Comparison of ENCODE assay signal across 18 cellular contexts in the genomic region with DNA sequence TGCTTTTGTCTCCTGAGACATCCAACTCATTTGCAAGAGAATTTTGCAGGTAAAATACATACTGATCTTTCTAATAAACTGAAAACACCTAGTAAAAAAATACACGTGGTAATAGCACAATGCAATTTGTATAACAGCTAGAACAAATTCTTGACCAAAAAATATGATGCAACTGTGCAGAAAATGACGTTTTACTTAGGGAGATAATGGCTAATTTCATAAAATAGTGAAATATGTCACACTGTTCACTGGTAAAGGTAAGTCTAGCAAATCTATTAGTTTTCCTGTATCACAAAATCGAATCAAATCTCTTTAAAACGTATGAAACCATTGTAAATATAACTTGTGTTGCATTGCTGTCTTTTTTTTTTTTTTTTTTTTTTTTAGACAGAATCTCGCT.
DNase-seq lines count a peak whose midpoint lies in the region; ATAC-seq, FAIRE-seq and TF ChIP-seq lines count a peak whose summit lies in the region.
"Had no signal": no experiment of that assay in that cellular context is flagged by ENCODE, and none has a peak within 500 bp of the region (broad histone marks: within the 10 kb centered on the region; RNA-seq: fewer than 3 reads in every experiment).

No MANE protein-coding gene starts in this region.

- H3K9me2 ChIP-seq in Karpas-422 (replicated peaks; ENCODE audit: insufficient read depth, low read length) = no peaks in the 10 kb centered on the region

- ATAC-seq in K562 (no peak), HG03520 (IDR thresholded peaks at IDR 0.05; ENCODE audit: unreplicated experiment) (no peak)
- ATAC-seq: CD8-positive, alpha-beta T cell had no signal

- peak overlapping the region in 8 of 11 experiments; percentile 52 to 90 (median 78); a peak in 15 of 22 replicates for H3K4me2 ChIP-seq in BLaER1 treated with 17β-estradiol and CSF1 and Interleukin-3, amounts not matched to agents 10 nM and 100 nM
- H3K4me2 ChIP-seq in Karpas-422 (ENCODE audit: low read depth, low read length, poor library complexity, severe bottlenecking) (peak overlapping the region; percentile 41), K562 (ENCODE audit: insufficient read depth, low read length) (no peak overlapping the region)

- in situ Hi-C loops in K562 (cut with MboI) = no loop called here
- in situ Hi-C loops in brain microvascular endothelial cell (cut with HindIII; ENCODE audit: low pct_ligation_motif_present, low sequenced_read_pairs) = no loop called here

- TF ChIP-seq EP300 in K562 (IDR thresholded peaks at IDR 0.05; ENCODE audit: low read length) = no peak

- H3K4me3 ChIP-seq in BLaER1 treated with 17β-estradiol and CSF1 and Interleukin-3, amounts not matched to agents 10 nM and 100 nM = no peak overlapping the region
- H3K4me3 ChIP-seq in Karpas-422 (ENCODE audit: low read length) (no peak overlapping the region), K562 (no peak overlapping the region), brain microvascular endothelial cell (ENCODE audit: low read depth, low read length) (no peak overlapping the region)
- H3K4me3 ChIP-seq: HAP-1 had no signal

- H3K79me2 ChIP-seq in Karpas-422 (ENCODE audit: low read length) = no peaks in the 10 kb centered on the region
- H3K79me2 ChIP-seq in K562 (ENCODE audit: control insufficient read depth, insufficient read depth, low read length) = no peaks in the 10 kb centered on the region

- H3K27ac ChIP-seq in BLaER1 treated with 17β-estradiol and CSF1 and Interleukin-3, amounts not matched to agents 10 nM and 100 nM = peak overlapping the region in 1 of 11 experiments; percentile 39; a peak in 2 of 22 replicates
- H3K27ac ChIP-seq in Karpas-422 (ENCODE audit: low read length) (no peak overlapping the region), K562 (ENCODE audit: extremely low read depth, low read depth, low read length) (no peak overlapping the region), brain microvascular endothelial cell (no peak overlapping the region)

- no peak for TF ChIP-seq POLR2A in K562 (conservative IDR thresholded peaks at IDR 0.05)

- TF ChIP-seq CTCF in K562 (IDR thresholded peaks at IDR 0.05 in 2 of 3, conservative IDR thresholded peaks at IDR 0.05 in 1 of 3; ENCODE audit: insufficient read depth in 2 of 3, low read depth in 1 of 3, low read length in 3 of 3) (no peak), brain microvascular endothelial cell (IDR thresholded peaks at IDR 0.05; ENCODE audit: low read depth, low read length, missing control alignments) (no peak), GM10248 (IDR thresholded peaks at IDR 0.05; ENCODE audit: control extremely low read depth, extremely low read depth, low read depth, missing control alignments) (no peak)

- no peaks in the 10 kb centered on the region for H3K9me3 ChIP-seq in BLaER1 treated with 17β-estradiol and CSF1 and Interleukin-3, amounts not matched to agents 10 nM and 100 nM (replicated peaks in 1 of 11)
- no peaks in the 10 kb centered on the region for H3K9me3 ChIP-seq in Karpas-422 (ENCODE audit: low read length)
- no peaks in the 10 kb centered on the region for H3K9me3 ChIP-seq in K562 (replicated peaks; ENCODE audit: control insufficient read depth, insufficient read depth, low read depth, low read length)
- H3K9me3 ChIP-seq: Caco-2, HAP-1 had no signal

- WGBS in K562 (ENCODE audit: insufficient coverage, low coverage, missing lambda C conversion rate) = under 1% methylated on average over 5 of the region's 5 CpGs

- CTCF ChIA-PET in K562 (lab: Yijun Ruan, JAX; ENCODE audit: low intra/inter-chr PET ratio) (interaction anchor here (1.3 kb wide), 1 partner anchor 10 kb away, joined by 4 read pairs; no protein-coding TSS in a partner anchor), GM10248 (lab: Yijun Ruan, JAX) (interaction anchor here (1.3 to 1.6 kb wide), 3 partner anchors 9 to 34 kb away, joined by 3 to 5 read pairs (median 4); no protein-coding TSS in a partner anchor)

- H3K36me3 ChIP-seq in BLaER1 treated with 17β-estradiol and CSF1 and Interleukin-3, amounts not matched to agents 10 nM and 100 nM = no peaks in the 10 kb centered on the region
- H3K36me3 ChIP-seq in Karpas-422 (ENCODE audit: insufficient read depth, low read length) = no peaks in the 10 kb centered on the region
- H3K36me3 ChIP-seq in K562 (ENCODE audit: control insufficient read depth, insufficient read depth, low read length) = no peaks in the 10 kb centered on the region
- H3K36me3 ChIP-seq in brain microvascular endothelial cell (replicated peaks) = no peaks in the 10 kb centered on the region
- H3K36me3 ChIP-seq: HAP-1 had no signal

- no peak for TF ChIP-seq RAD21 in K562 (CRISPR knock-in tag; conservative IDR thresholded peaks at IDR 0.05 in 1 of 2, IDR thresholded peaks at IDR 0.05 in 1 of 2)

- H3K9me1 ChIP-seq in K562 (ENCODE audit: control insufficient read depth, insufficient read depth, low read length) = no peaks in the 10 kb centered on the region

- DNase-seq in Karpas-422 (no peak), K562 (ENCODE audit: extremely low read depth in 1 of 4, low spot score in 3 of 4) (no peak), brain microvascular endothelial cell (no peak), GM10248 (ENCODE audit: extremely low spot score) (no peak)
- DNase-seq: C1 segment of cervical spinal cord; Caco-2; CD8-positive, alpha-beta T cell; DMS153; DND-41; EL; GDM1; GOT3; HFFc6 had no signal

- H2AFZ ChIP-seq in Karpas-422 (ENCODE audit: low read length) (no peak overlapping the region), K562 (ENCODE audit: low read depth, low read length) (no peak overlapping the region)

- no peak overlapping the region for H3K9ac ChIP-seq in BLaER1 treated with 17β-estradiol and CSF1 and Interleukin-3, amounts not matched to agents 10 nM and 100 nM
- H3K9ac ChIP-seq in Karpas-422 (ENCODE audit: low read length) = peak overlapping the region; percentile 24; the same call in 1 of the 2 replicates
- H3K9ac ChIP-seq in K562 (ENCODE audit: insufficient read depth in 1 of 2, low read depth in 2 of 2, low read length in 2 of 2) = no peak overlapping the region

- POLR2A ChIA-PET in K562 (lab: Yijun Ruan, JAX) (interaction anchor here (1.4 to 2.3 kb wide), 4 partner anchors 15 to 30 kb away, joined by 3 to 9 read pairs (median 6); no protein-coding TSS in a partner anchor), GM10248 (lab: Yijun Ruan, JAX) (no interaction called here)

- no peak for FAIRE-seq in K562 (lab: Jason Lieb, UNC)
- FAIRE-seq: GM18507, H54 had no signal

- H3K4me1 ChIP-seq in BLaER1 treated with 17β-estradiol and CSF1 and Interleukin-3, amounts not matched to agents 10 nM and 100 nM = peaks cover 18 to 100% (median 83%) of the 10 kb centered on the region in 10 experiments
- H3K4me1 ChIP-seq in Karpas-422 (ENCODE audit: low read length) (peaks cover 71% of the 10 kb centered on the region), K562 (replicated peaks in 1 of 2; ENCODE audit: control insufficient read depth in 2 of 2, insufficient read depth in 2 of 2, low read length in 2 of 2) (no peaks in the 10 kb centered on the region)
- H3K4me1 ChIP-seq: Caco-2, HAP-1 had no signal

- H3K27me3 ChIP-seq in BLaER1 treated with 17β-estradiol and CSF1 and Interleukin-3, amounts not matched to agents 10 nM and 100 nM = no peaks in the 10 kb centered on the region
- H3K27me3 ChIP-seq in Karpas-422 (ENCODE audit: low read length) = no peaks in the 10 kb centered on the region
- peaks cover 2 to 42% of the 10 kb centered on the region in 2 experiments; a peak in 3 of 5 replicates for H3K27me3 ChIP-seq in K562 (ENCODE audit: control insufficient read depth in 2 of 2, insufficient read depth in 2 of 2, low read length in 2 of 2)
- peaks cover 8% of the 10 kb centered on the region for H3K27me3 ChIP-seq in brain microvascular endothelial cell (replicated peaks)

- BruUV-seq in K562 (replicated peaks; lab: Mats Ljungman, UMichigan) = no TSS peak

- 0 out of 22 replicates have a peak, but pooled peaks cover 0 to 3% (median 0%) of the 10 kb centered on the region in 11 experiments for H4K20me1 ChIP-seq in BLaER1 treated with 17β-estradiol and CSF1 and Interleukin-3, amounts not matched to agents 10 nM and 100 nM
- no peaks in the 10 kb centered on the region for H4K20me1 ChIP-seq in Karpas-422 (ENCODE audit: insufficient read depth, low read depth, low read length)
- H4K20me1 ChIP-seq in K562 (replicated peaks; ENCODE audit: control insufficient read depth, insufficient read depth, low read length) = peaks cover 18% of the 10 kb centered on the region

- intact Hi-C loops in K562 (cut with micrococcal nuclease) = no loop called here

TF ChIP-seq in K562, 482 proteins besides CTCF, POLR2A, EP300 and RAD21 (continues in another document):
- TF ChIP-seq, protein P1, sequence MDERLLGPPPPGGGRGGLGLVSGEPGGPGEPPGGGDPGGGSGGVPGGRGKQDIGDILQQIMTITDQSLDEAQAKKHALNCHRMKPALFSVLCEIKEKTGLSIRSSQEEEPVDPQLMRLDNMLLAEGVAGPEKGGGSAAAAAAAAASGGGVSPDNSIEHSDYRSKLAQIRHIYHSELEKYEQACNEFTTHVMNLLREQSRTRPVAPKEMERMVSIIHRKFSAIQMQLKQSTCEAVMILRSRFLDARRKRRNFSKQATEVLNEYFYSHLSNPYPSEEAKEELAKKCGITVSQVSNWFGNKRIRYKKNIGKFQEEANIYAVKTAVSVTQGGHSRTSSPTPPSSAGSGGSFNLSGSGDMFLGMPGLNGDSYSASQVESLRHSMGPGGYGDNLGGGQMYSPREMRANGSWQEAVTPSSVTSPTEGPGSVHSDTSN (CRISPR knock-in tag; IDR thresholded peaks at IDR 0.05; ENCODE audit: low read depth) = no peak
- TF ChIP-seq, protein P1 (tag; conservative IDR thresholded peaks at IDR 0.05; ENCODE audit: low read depth) = no peak
- TF ChIP-seq CCAR2 (IDR thresholded peaks at IDR 0.05; ENCODE audit: low read depth, low read length) = no peak
- peak; percentile 74 for TF ChIP-seq CEBPB (tag; IDR thresholded peaks at IDR 0.05)
- TF ChIP-seq FIP1L1 (IDR thresholded peaks at IDR 0.05; ENCODE audit: low read depth, low read length, poor library complexity, severe bottlenecking) = no peak
- TF ChIP-seq JUND (IDR thresholded peaks at IDR 0.05; ENCODE audit: borderline replicate concordance, low read depth, low read length) = peak; percentile 3; the same call in 1 of the 2 replicates
- no peak for TF ChIP-seq JUND (tag; IDR thresholded peaks at IDR 0.05; ENCODE audit: borderline replicate concordance, low read depth, low read length)
- TF ChIP-seq CEBPG (CRISPR knock-in tag; IDR thresholded peaks at IDR 0.05) = no peak; the same call in 1 of the 2 replicates
- TF ChIP-seq CEBPG (tag; conservative IDR thresholded peaks at IDR 0.05 in 1 of 2, IDR thresholded peaks at IDR 0.05 in 1 of 2) = peak; percentile 94 to 95; a peak in 3 of 4 replicates
